Comparison of ENCODE assay signal across 24 cellular contexts in genomic region chr7:100364480-100364879, GRCh38. TPM values are rescaled to one million over a fixed set of nuclear protein-coding genes. Genes with fewer than 3 reads are reported as not detected.
DNase-seq lines count a peak whose midpoint lies in the region; ATAC-seq and TF ChIP-seq lines count a peak whose summit lies in the region.
"Had no signal": no experiment of that assay in that cellular context is flagged by ENCODE, and none has a peak within 500 bp of the region (broad histone marks: within the 10 kb centered on the region; RNA-seq: fewer than 3 reads in every experiment).

No MANE protein-coding gene starts in this region.

- peaks cover 15% of the 10 kb centered on the region for H3K36me3 ChIP-seq in CD8-positive, alpha-beta T cell (ENCODE audit: insufficient read depth, low read length)
- H3K36me3 ChIP-seq in naive thymus-derived CD4-positive, alpha-beta T cell (ENCODE audit: control insufficient read depth in 2 of 3, insufficient read depth in 3 of 3, low read length in 3 of 3): peaks cover 0 to 44% (median 5%) of the 10 kb centered on the region in 3 experiments

- no peaks in the 10 kb centered on the region for H3K27me3 ChIP-seq in CD8-positive, alpha-beta T cell (ENCODE audit: insufficient read depth, low read length)
- no peaks in the 10 kb centered on the region for H3K27me3 ChIP-seq in naive thymus-derived CD4-positive, alpha-beta T cell (ENCODE audit: control insufficient read depth in 2 of 2, insufficient read depth in 2 of 2, low read length in 2 of 2)
- H3K27me3 ChIP-seq: BE2C, heart left ventricle, vagina had no signal

- H3K4me1 ChIP-seq in CD8-positive, alpha-beta T cell (ENCODE audit: insufficient read depth, low read length): peaks cover 14% of the 10 kb centered on the region
- peaks cover 0 to 8% of the 10 kb centered on the region in 2 donors for H3K4me1 ChIP-seq in naive thymus-derived CD4-positive, alpha-beta T cell (ENCODE audit: control insufficient read depth in 2 of 2, insufficient read depth in 2 of 2, low read length in 2 of 2)
- H3K4me1 ChIP-seq: BE2C, prostate gland, vagina had no signal

- peak overlapping the region; percentile 6 for H3K27ac Mint-ChIP-seq in T-helper 2 cell treated with Interferon-gamma antibody and Interleukin-4, amounts not matched to agents 5 μg/mL and 100 μg/mL, for 36 hours
- peak overlapping the region; percentile 8 for H3K27ac Mint-ChIP-seq in CD8-positive, alpha-beta T cell
- H3K27ac Mint-ChIP-seq in activated naive CD8-positive, alpha-beta T cell: peak overlapping the region; percentile 7
- H3K27ac Mint-ChIP-seq in naive thymus-derived CD4-positive, alpha-beta T cell: peak overlapping the region in 5 of 9 donors; percentile 10 to 62 (median 29)

- H3K4me3 ChIP-seq in CD8-positive, alpha-beta T cell (ENCODE audit: low read depth, low read length): no peak overlapping the region
- H3K4me3 ChIP-seq in naive thymus-derived CD4-positive, alpha-beta T cell (ENCODE audit: low read length): no peak overlapping the region
- H3K4me3 ChIP-seq: heart left ventricle, prostate gland, vagina had no signal

- intact Hi-C loops in CD8-positive, alpha-beta T cell (cut with DNase I, micrococcal nuclease): loop anchor here in 1 of 2 experiments (10.0 kb wide), 1 partner anchor 50 kb away; no protein-coding TSS in a partner anchor
- intact Hi-C loops in naive thymus-derived CD4-positive, alpha-beta T cell (cut with micrococcal nuclease): loop anchor here in 1 of 2 donors (5.0 kb wide), 1 partner anchor 33 kb away; no protein-coding TSS in a partner anchor
- intact Hi-C loops in Right ventricle myocardium superior (cut with DNase I): no loop called here

- H3K9me3 Mint-ChIP-seq in T-helper 2 cell treated with Interferon-gamma antibody and Interleukin-4, amounts not matched to agents 5 μg/mL and 100 μg/mL, for 36 hours: no peaks in the 10 kb centered on the region
- H3K9me3 Mint-ChIP-seq in CD8-positive, alpha-beta T cell: no peaks in the 10 kb centered on the region
- H3K9me3 Mint-ChIP-seq in activated naive CD8-positive, alpha-beta T cell (ENCODE audit: low read depth): no peaks in the 10 kb centered on the region
- H3K9me3 Mint-ChIP-seq in naive thymus-derived CD4-positive, alpha-beta T cell: peaks cover 0 to 2% (median 0%) of the 10 kb centered on the region in 11 donors

- no peak overlapping the region for H3K4me3 Mint-ChIP-seq in T-helper 2 cell treated with Interferon-gamma antibody and Interleukin-4, amounts not matched to agents 5 μg/mL and 100 μg/mL, for 36 hours
- H3K4me3 Mint-ChIP-seq in CD8-positive, alpha-beta T cell: no peak overlapping the region
- no peak overlapping the region for H3K4me3 Mint-ChIP-seq in activated naive CD8-positive, alpha-beta T cell
- no peak overlapping the region for H3K4me3 Mint-ChIP-seq in naive thymus-derived CD4-positive, alpha-beta T cell

- no peak for ATAC-seq in CD8-positive, alpha-beta T cell
- ATAC-seq in naive thymus-derived CD4-positive, alpha-beta T cell: no peak
- no peak for ATAC-seq in Right ventricle myocardium superior (ENCODE audit: poor library complexity)
- ATAC-seq: heart left ventricle had no signal

- no peaks in the 10 kb centered on the region for H3K27me3 Mint-ChIP-seq in T-helper 2 cell treated with Interferon-gamma antibody and Interleukin-4, amounts not matched to agents 5 μg/mL and 100 μg/mL, for 36 hours (ENCODE audit: low read depth)
- no peaks in the 10 kb centered on the region for H3K27me3 Mint-ChIP-seq in CD8-positive, alpha-beta T cell (ENCODE audit: low read depth)
- H3K27me3 Mint-ChIP-seq in activated naive CD8-positive, alpha-beta T cell: no peaks in the 10 kb centered on the region
- H3K27me3 Mint-ChIP-seq in naive thymus-derived CD4-positive, alpha-beta T cell: no peaks in the 10 kb centered on the region

- no peak for TF ChIP-seq CTCF in CD8-positive, alpha-beta T cell (IDR thresholded peaks at IDR 0.05)

- POLR2A ChIA-PET in CD8-positive, alpha-beta T cell (lab: Charles Lee): interaction anchor here (1.1 kb wide), 1 partner anchor 146 kb away, joined by 3 read pairs; no protein-coding TSS in a partner anchor
- POLR2A ChIA-PET in naive thymus-derived CD4-positive, alpha-beta T cell (lab: Charles Lee): no interaction called here

- CTCF ChIA-PET in CD8-positive, alpha-beta T cell (lab: Charles Lee): interaction anchor here (1.5 kb wide), 2 partner anchors 18 to 232 kb away, joined by 3 read pairs; no protein-coding TSS in a partner anchor
- CTCF ChIA-PET in naive thymus-derived CD4-positive, alpha-beta T cell (lab: Charles Lee): no interaction called here

- H3K36me3 Mint-ChIP-seq in T-helper 2 cell treated with Interferon-gamma antibody and Interleukin-4, amounts not matched to agents 5 μg/mL and 100 μg/mL, for 36 hours (ENCODE audit: low read depth): peaks cover 58% of the 10 kb centered on the region
- peaks cover 74% of the 10 kb centered on the region for H3K36me3 Mint-ChIP-seq in CD8-positive, alpha-beta T cell
- peaks cover 18% of the 10 kb centered on the region for H3K36me3 Mint-ChIP-seq in activated naive CD8-positive, alpha-beta T cell
- H3K36me3 Mint-ChIP-seq in naive thymus-derived CD4-positive, alpha-beta T cell: peaks cover 20 to 47% (median 35%) of the 10 kb centered on the region in 5 donors

- H3K4me1 Mint-ChIP-seq in T-helper 2 cell treated with Interferon-gamma antibody and Interleukin-4, amounts not matched to agents 5 μg/mL and 100 μg/mL, for 36 hours (ENCODE audit: low read depth): peaks cover 22% of the 10 kb centered on the region
- H3K4me1 Mint-ChIP-seq in CD8-positive, alpha-beta T cell (ENCODE audit: low read depth): peaks cover 29% of the 10 kb centered on the region
- H3K4me1 Mint-ChIP-seq in activated naive CD8-positive, alpha-beta T cell (ENCODE audit: low read depth): peaks cover 31% of the 10 kb centered on the region
- H3K4me1 Mint-ChIP-seq in naive thymus-derived CD4-positive, alpha-beta T cell: peaks cover 10 to 36% (median 21%) of the 10 kb centered on the region in 7 donors

- no peaks in the 10 kb centered on the region for H3K9me3 ChIP-seq in CD8-positive, alpha-beta T cell (ENCODE audit: low read length)
- H3K9me3 ChIP-seq in naive thymus-derived CD4-positive, alpha-beta T cell (ENCODE audit: control insufficient read depth in 2 of 3, low read length in 3 of 3): no peaks in the 10 kb centered on the region
- H3K9me3 ChIP-seq: BE2C, heart left ventricle, prostate gland, vagina had no signal

- DNase-seq in T-helper 2 cell treated with Interferon-gamma antibody and Interleukin-4, amounts not matched to agents 5 μg/mL and 100 μg/mL, for 36 hours (ENCODE audit: low spot score): no peak
- DNase-seq in T-helper 2 cell (no peak), NOMO-1 treated with DMSO at 0.1 percent for 48 hours (lab: John Stamatoyannopoulos, UW; ENCODE audit: unreplicated experiment) (no peak), Right ventricle myocardium superior (no peak), KG1 (lab: John Stamatoyannopoulos, UW) (no peak)
- DNase-seq in CD8-positive, alpha-beta T cell: no peak
- DNase-seq in naive thymus-derived CD4-positive, alpha-beta T cell: no peak
- DNase-seq: activated CD4-positive, CD25-positive, alpha-beta regulatory T cell treated with anti-CD3 and anti-CD28 coated beads, Interleukin-2, amount 50 U/mL, for 72 hours; BE2C; Calu3; cerebellar nuclear complex; effector CD4-positive, alpha-beta T cell; erythroblast; NCI-H1105; NCI-H1930 had no signal

- no peak overlapping the region for H3K27ac ChIP-seq in CD8-positive, alpha-beta T cell (ENCODE audit: low read depth, low read length)
- no peak overlapping the region for H3K27ac ChIP-seq in naive thymus-derived CD4-positive, alpha-beta T cell (ENCODE audit: low read depth, low read length)
- H3K27ac ChIP-seq: HL-60, prostate gland, vagina had no signal

RNA-seq across cellular contexts. Expression of gene PILRB, which starts 6.6 kb away (rescaled TPM):
- total RNA-seq in CD8-positive, alpha-beta T cell: 10 to 100 TPM; 73.6 to 84.3 TPM
- 100 to 1,000 TPM in 4 of 5 experiments, 10 to 100 TPM in 1; 79.1 to 137 (median 120) TPM for total RNA-seq in naive thymus-derived CD4-positive, alpha-beta T cell
- polyA plus RNA-seq in naive thymus-derived CD4-positive, alpha-beta T cell: 10 to 100 TPM in 1 of 2 donors, 1 to 10 TPM in 1; 1.1 to 11.1 TPM
- total RNA-seq in Right ventricle myocardium superior: 8.8 TPM

RNA-seq across cellular contexts. Expression of gene PILRA, which starts 8.8 kb away (rescaled TPM):
- 10 to 100 TPM in 1 of 2 experiments, 1 to 10 TPM in 1; 8.9 to 10.2 TPM for total RNA-seq in CD8-positive, alpha-beta T cell
- total RNA-seq in naive thymus-derived CD4-positive, alpha-beta T cell: 100 to 1,000 TPM in 1 of 5 experiments, 10 to 100 TPM in 4; 13.0 to 118 (median 14.3) TPM
- polyA plus RNA-seq in naive thymus-derived CD4-positive, alpha-beta T cell: 1 to 10 TPM in 1 of 2 donors, under 1 TPM in 1; 0.40 to 1.1 TPM
- 3.6 TPM for total RNA-seq in Right ventricle myocardium superior

RNA-seq across cellular contexts. Expression of gene SPDYE3, which starts 57.0 kb away (rescaled TPM):
- total RNA-seq in CD8-positive, alpha-beta T cell: not detected
- total RNA-seq in naive thymus-derived CD4-positive, alpha-beta T cell: not detected
- 1 to 10 TPM; 8.5 to 8.7 TPM for polyA plus RNA-seq in naive thymus-derived CD4-positive, alpha-beta T cell
- not detected for total RNA-seq in Right ventricle myocardium superior
- total RNA-seq: A673, Calu3, heart left ventricle, lung microvascular endothelial cell, OCI-LY7, temporal lobe, vagina had no signal
